21 cellular contexts compared by ENCODE assay signal in the genomic region with DNA sequence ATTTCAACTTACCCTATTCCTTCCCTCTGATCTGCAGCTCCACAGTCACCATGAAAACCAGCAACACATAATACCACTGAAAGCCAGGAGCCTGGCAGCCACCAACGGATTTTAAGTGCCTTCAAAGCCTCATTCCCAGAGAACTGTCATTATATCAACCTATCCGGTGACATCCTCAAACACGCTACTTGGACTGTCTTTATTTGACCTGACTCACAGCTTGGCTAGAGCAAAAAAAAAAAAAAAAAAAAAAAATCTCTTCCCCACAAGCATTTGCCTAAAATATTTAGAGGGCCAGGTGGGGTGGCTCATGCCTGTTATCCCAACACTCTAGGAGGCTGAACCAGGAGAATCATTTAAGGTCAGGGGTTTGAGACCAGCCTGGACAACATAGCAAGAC.
"Had no signal": no experiment of that assay in that cellular context is flagged by ENCODE, and none has a peak within 500 bp of the region (broad histone marks: within the 10 kb centered on the region; RNA-seq: fewer than 3 reads in every experiment).

No MANE protein-coding gene starts in this region.

- H3K27me3 ChIP-seq: gastroesophageal sphincter, suprapubic skin, transverse colon, vagina had no signal

- H3K36me3 ChIP-seq: gastroesophageal sphincter, suprapubic skin, transverse colon, vagina had no signal

- H3K27ac ChIP-seq: coronary artery, transverse colon, vagina had no signal

- H3K4me3 ChIP-seq: coronary artery, gastroesophageal sphincter, suprapubic skin, transverse colon, vagina had no signal

- ATAC-seq: activated CD8-positive, alpha-beta T cell treated with anti-CD3 and anti-CD28 coated beads for 36 hours; activated T-helper 17 cell treated with anti-CD3 and anti-CD28 coated beads, Interleukin-2, amount 50 U/mL, for 72 hours; natural killer cell treated with Interleukin-12 subunit alpha and Interleukin-12 subunit beta and Interleukin-15 and Interleukin-18, amount 100 ng/mL, for 72 hours; stimulated activated naive CD8-positive, alpha-beta T cell treated with anti-CD3 and anti-CD28 coated beads, Interleukin-15, amount 100 ng/mL, for 72 hours; T-cell had no signal

- DNase-seq: activated CD4-positive, alpha-beta T cell treated with anti-CD3 and anti-CD28 coated beads, Interleukin-2, amount 10 ng/mL, durations not matched to agents 24 days and 14 days; activated CD4-positive, CD25-positive, alpha-beta regulatory T cell; activated CD8-positive, alpha-beta T cell treated with anti-CD3 and anti-CD28 coated beads for 36 hours; activated naive CD4-positive, alpha-beta T cell; activated naive CD8-positive, alpha-beta T cell treated with anti-CD3 and anti-CD28 coated beads, Interleukin-2, amount 10 ng/mL, durations not matched to agents 7 days and 5 days; activated T-cell treated with anti-CD3 and anti-CD28 coated beads, Interleukin-2, amount 50 U/mL, for 1 hour; anterior cingulate cortex; immature natural killer cell; posterior cingulate gyrus; retina; stimulated activated CD4-positive, alpha-beta T cell treated with anti-CD3 and anti-CD28 coated beads, Interleukin-15, amount 100 ng/mL, for 24 hours; stimulated activated CD4-positive, alpha-beta T cell treated with anti-CD3 and anti-CD28 coated beads, Interleukin-4, amount 100 ng/mL, for 1 hour; stimulated activated naive CD8-positive, alpha-beta T cell treated with anti-CD3 and anti-CD28 coated beads, Interleukin-15, amount 100 ng/mL, for 72 hours; T-cell; transverse colon had no signal
